1 cellular context compared by ENCODE assay signal in genomic region chr15:38251726-38252480, GRCh38.
TF ChIP-seq lines count a peak whose summit lies in the region.

No MANE protein-coding gene starts in this region.

TF ChIP-seq in IMR-90, 13 proteins besides CTCF, POLR2A, EP300 and RAD21:
- TF ChIP-seq ELK1 (IDR thresholded peaks at IDR 0.05; ENCODE audit: borderline replicate concordance, low read depth, low read length) (no peak), MXI1 (IDR thresholded peaks at IDR 0.05; ENCODE audit: borderline replicate concordance, low read depth, low read length) (0 out of 2 replicates have a peak, but pooled peaks have one; percentile 24), CEBPB (IDR thresholded peaks at IDR 0.05; ENCODE audit: low read depth, low read length) (no peak), USF2 (IDR thresholded peaks at IDR 0.05; ENCODE audit: low read depth, low read length) (peak; percentile 32; the same call in 1 of the 2 replicates), RFX5 (IDR thresholded peaks at IDR 0.05; ENCODE audit: low read depth, low read length) (no peak), SMC3 (IDR thresholded peaks at IDR 0.05; ENCODE audit: low read depth, low read length) (no peak; the same call in none of the 2 replicates), FOS (IDR thresholded peaks at IDR 0.05; ENCODE audit: low read depth, low read length) (no peak), MAFK (IDR thresholded peaks at IDR 0.05; ENCODE audit: low read depth, low read length) (no peak), CHD1 (IDR thresholded peaks at IDR 0.05; ENCODE audit: low read depth, low read length) (peak; percentile 66; the same call in 1 of the 2 replicates), NFE2L2 (IDR thresholded peaks at IDR 0.05; ENCODE audit: low read depth, low read length) (no peak), RCOR1 (IDR thresholded peaks at IDR 0.05; ENCODE audit: insufficient replicate concordance, low read length) (no peak), MAZ (IDR thresholded peaks at IDR 0.05; ENCODE audit: borderline replicate concordance, low read depth, low read length) (peak; percentile 90), BHLHE40 (IDR thresholded peaks at IDR 0.05; ENCODE audit: low read depth, low read length) (peak; percentile 86)
TF ChIP-seq in IMR-90: peak in this region for 5.
